19 cellular contexts compared by ENCODE assay signal in genomic region chr21:44440241-44441040, GRCh38.
"Had no signal": no experiment of that assay in that cellular context is flagged by ENCODE, and none has a peak within 500 bp of the region (broad histone marks: within the 10 kb centered on the region; RNA-seq: fewer than 3 reads in every experiment).

No MANE protein-coding gene starts in this region.

- H3K9me3 Mint-ChIP-seq: activated T-cell treated with anti-CD3 and anti-CD28 coated beads, Interleukin-2, amount 50 U/mL, for 4 hours; central memory CD8-positive, alpha-beta T cell; memory B cell; naive thymus-derived CD8-positive, alpha-beta T cell had no signal

- H3K27ac Mint-ChIP-seq: activated CD8-positive, alpha-beta memory T cell treated with anti-CD3 and anti-CD28 coated beads, Interleukin-2, amount 10 ng/mL, durations not matched to agents 7 days and 5 days; activated naive CD8-positive, alpha-beta T cell; memory B cell; naive thymus-derived CD8-positive, alpha-beta T cell; progenitor cell of endocrine pancreas; T-helper 17 cell had no signal

- H3K4me3 ChIP-seq: body of pancreas, vagina had no signal

- ATAC-seq: activated CD8-positive, alpha-beta memory T cell treated with anti-CD3 and anti-CD28 coated beads, Interleukin-2, amount 10 ng/mL, durations not matched to agents 7 days and 5 days; activated T-cell treated with anti-CD3 and anti-CD28 coated beads, Interleukin-2, amount 50 U/mL, for 4 hours; body of pancreas; naive thymus-derived CD8-positive, alpha-beta T cell; sciatic nerve; T-helper 17 cell had no signal

- H3K4me1 Mint-ChIP-seq: activated CD8-positive, alpha-beta memory T cell treated with anti-CD3 and anti-CD28 coated beads, Interleukin-2, amount 10 ng/mL, durations not matched to agents 7 days and 5 days; central memory CD8-positive, alpha-beta T cell; naive thymus-derived CD8-positive, alpha-beta T cell; T-helper 17 cell had no signal

- H3K4me1 ChIP-seq: vagina had no signal

- H3K36me3 ChIP-seq: vagina, WERI-Rb-1 had no signal

- H3K27me3 ChIP-seq: body of pancreas, vagina had no signal

- H3K4me3 Mint-ChIP-seq: activated CD8-positive, alpha-beta memory T cell treated with anti-CD3 and anti-CD28 coated beads, Interleukin-2, amount 10 ng/mL, durations not matched to agents 7 days and 5 days; activated naive CD8-positive, alpha-beta T cell; activated T-cell treated with anti-CD3 and anti-CD28 coated beads, Interleukin-2, amount 50 U/mL, for 4 hours; central memory CD8-positive, alpha-beta T cell; memory B cell; naive thymus-derived CD8-positive, alpha-beta T cell; T-helper 17 cell had no signal

- H3K27me3 Mint-ChIP-seq: naive thymus-derived CD8-positive, alpha-beta T cell; progenitor cell of endocrine pancreas; T-helper 17 cell had no signal

- H3K27ac ChIP-seq: body of pancreas, epithelial cell of prostate, vagina, WERI-Rb-1 had no signal

- DNase-seq: activated CD4-positive, alpha-beta T cell treated with anti-CD3 and anti-CD28 coated beads, Interleukin-2, amount 50 U/mL, for 48 hours; activated CD8-positive, alpha-beta memory T cell treated with anti-CD3 and anti-CD28 coated beads, Interleukin-2, amount 10 ng/mL, durations not matched to agents 7 days and 5 days; activated effector memory CD4-positive, alpha-beta T cell treated with anti-CD3 and anti-CD28 coated beads, Interleukin-2, amount 50 U/mL, for 16 hours; activated T-cell treated with anti-CD3 and anti-CD28 coated beads, Interleukin-2, amount 50 U/mL, for 4 hours; amniotic stem cell; dermis blood vessel endothelial cell; foreskin melanocyte; stimulated activated CD4-positive, alpha-beta T cell treated with anti-CD3 and anti-CD28 coated beads, Interleukin-2, amount 100 ng/mL, for 24 hours; T-helper 17 cell; WERI-Rb-1 had no signal

- H3K36me3 Mint-ChIP-seq: activated CD8-positive, alpha-beta memory T cell treated with anti-CD3 and anti-CD28 coated beads, Interleukin-2, amount 10 ng/mL, durations not matched to agents 7 days and 5 days had no signal

- H3K9me3 ChIP-seq: body of pancreas, vagina had no signal
